1 cellular context compared by ENCODE assay signal in the genomic region with DNA sequence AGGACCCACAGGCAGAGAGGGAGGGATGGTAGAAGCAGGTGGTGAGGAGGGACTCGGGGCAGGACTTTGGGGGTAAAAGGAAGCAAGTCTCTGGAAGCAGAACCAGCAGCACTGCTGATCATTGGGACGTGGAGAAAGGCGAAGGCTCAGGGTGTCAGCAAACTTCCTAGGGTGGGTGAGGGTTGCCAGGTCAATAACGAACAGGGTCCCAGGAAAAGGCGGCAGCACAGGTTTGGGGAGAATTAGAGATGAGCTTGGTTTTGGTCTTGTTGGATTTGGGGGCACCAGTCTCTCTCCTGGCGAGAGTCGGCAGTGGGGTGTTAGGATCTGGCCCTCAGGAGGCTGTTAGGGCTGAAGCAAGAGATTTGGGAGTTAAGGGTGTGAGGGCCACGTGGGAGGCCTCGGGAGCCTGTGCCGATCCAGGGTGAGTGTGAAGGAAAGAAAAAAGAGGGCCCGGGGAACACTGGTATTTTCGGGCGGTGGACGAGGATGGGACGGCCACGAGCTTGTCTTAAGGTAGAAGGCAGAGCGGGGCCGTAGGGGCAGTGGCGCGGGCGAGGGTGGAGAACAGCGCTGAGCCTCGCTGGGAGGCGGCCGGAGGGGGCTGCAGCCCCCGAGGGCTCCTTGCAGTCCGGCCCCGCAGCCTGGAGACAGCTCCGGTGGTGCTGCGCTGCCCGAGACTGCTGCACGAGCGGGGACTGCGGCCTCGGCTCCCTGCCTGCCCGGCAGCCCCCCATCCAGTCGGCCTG.
TF ChIP-seq lines count a peak whose summit lies in the region.

No MANE protein-coding gene starts in this region.

TF ChIP-seq in HepG2, 621 proteins besides CTCF, POLR2A, EP300 and RAD21:
- TF ChIP-seq, protein P1, sequence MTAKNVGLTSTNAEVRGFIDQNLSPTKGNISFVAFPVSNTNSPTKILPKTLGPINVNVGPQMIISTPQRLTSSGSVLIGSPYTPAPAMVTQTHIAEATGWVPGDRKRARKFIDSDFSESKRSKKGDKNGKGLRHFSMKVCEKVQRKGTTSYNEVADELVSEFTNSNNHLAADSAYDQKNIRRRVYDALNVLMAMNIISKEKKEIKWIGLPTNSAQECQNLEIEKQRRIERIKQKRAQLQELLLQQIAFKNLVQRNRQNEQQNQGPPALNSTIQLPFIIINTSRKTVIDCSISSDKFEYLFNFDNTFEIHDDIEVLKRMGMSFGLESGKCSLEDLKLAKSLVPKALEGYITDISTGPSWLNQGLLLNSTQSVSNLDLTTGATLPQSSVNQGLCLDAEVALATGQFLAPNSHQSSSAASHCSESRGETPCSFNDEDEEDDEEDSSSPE (CRISPR knock-in tag; IDR thresholded peaks at IDR 0.05): no peak
- 0 out of 2 replicates have a peak, but pooled peaks have one; percentile 45 for TF ChIP-seq TBP (CRISPR knock-in tag; IDR thresholded peaks at IDR 0.05)
- no peak for TF ChIP-seq ZNF737 (CRISPR knock-in tag; IDR thresholded peaks at IDR 0.05; ENCODE audit: borderline replicate concordance)
- no peak for TF ChIP-seq PTBP1 (IDR thresholded peaks at IDR 0.05; ENCODE audit: low read depth, low read length, poor library complexity, severe bottlenecking)
- TF ChIP-seq ZBTB8A (CRISPR knock-in tag; IDR thresholded peaks at IDR 0.05; ENCODE audit: borderline replicate concordance, low read depth): no peak
- TF ChIP-seq ADNP (CRISPR knock-in tag; IDR thresholded peaks at IDR 0.05): no peak
- peak; percentile 33; the same call in 1 of the 2 replicates for TF ChIP-seq ZBTB38 (CRISPR knock-in tag; IDR thresholded peaks at IDR 0.05)
- no peak for TF ChIP-seq JARID2 (CRISPR knock-in tag; IDR thresholded peaks at IDR 0.05; ENCODE audit: insufficient replicate concordance)
- TF ChIP-seq SMAD3 (CRISPR knock-in tag; IDR thresholded peaks at IDR 0.05): no peak
- no peak for TF ChIP-seq SP2 (CRISPR knock-in tag; IDR thresholded peaks at IDR 0.05)
- 0 out of 2 replicates have a peak, but pooled peaks have one; percentile 17 for TF ChIP-seq ZNF234 (CRISPR knock-in tag; conservative IDR thresholded peaks at IDR 0.05)
- TF ChIP-seq SMYD3 (CRISPR knock-in tag; IDR thresholded peaks at IDR 0.05): no peak
- no peak for TF ChIP-seq ZNF761 (CRISPR knock-in tag; conservative IDR thresholded peaks at IDR 0.05)
- peak; percentile 33 for TF ChIP-seq PRPF4 (IDR thresholded peaks at IDR 0.05; ENCODE audit: low read depth, low read length, poor library complexity, severe bottlenecking)
- no peak for TF ChIP-seq ONECUT2 (CRISPR knock-in tag; IDR thresholded peaks at IDR 0.05)
- TF ChIP-seq ZNF780A (CRISPR knock-in tag; IDR thresholded peaks at IDR 0.05): no peak
- no peak for TF ChIP-seq MTF1 (CRISPR knock-in tag; IDR thresholded peaks at IDR 0.05)
- no peak for TF ChIP-seq HMG20A (CRISPR knock-in tag; IDR thresholded peaks at IDR 0.05; ENCODE audit: borderline replicate concordance)
- 0 out of 2 replicates have a peak, but pooled peaks have one; percentile 11 for TF ChIP-seq CBFB (CRISPR knock-in tag; IDR thresholded peaks at IDR 0.05)
- TF ChIP-seq ZSCAN29 (CRISPR knock-in tag; conservative IDR thresholded peaks at IDR 0.05): no peak
- TF ChIP-seq, protein P2, sequence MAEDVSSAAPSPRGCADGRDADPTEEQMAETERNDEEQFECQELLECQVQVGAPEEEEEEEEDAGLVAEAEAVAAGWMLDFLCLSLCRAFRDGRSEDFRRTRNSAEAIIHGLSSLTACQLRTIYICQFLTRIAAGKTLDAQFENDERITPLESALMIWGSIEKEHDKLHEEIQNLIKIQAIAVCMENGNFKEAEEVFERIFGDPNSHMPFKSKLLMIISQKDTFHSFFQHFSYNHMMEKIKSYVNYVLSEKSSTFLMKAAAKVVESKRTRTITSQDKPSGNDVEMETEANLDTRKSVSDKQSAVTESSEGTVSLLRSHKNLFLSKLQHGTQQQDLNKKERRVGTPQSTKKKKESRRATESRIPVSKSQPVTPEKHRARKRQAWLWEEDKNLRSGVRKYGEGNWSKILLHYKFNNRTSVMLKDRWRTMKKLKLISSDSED (CRISPR knock-in tag; IDR thresholded peaks at IDR 0.05): no peak
